In genomic region chr7:105978974-105979373, GRCh38 we compare ENCODE assay signal across 21 cellular contexts. TPM values are rescaled to one million over a fixed set of nuclear protein-coding genes. Genes with fewer than 3 reads are reported as not detected.
DNase-seq lines count a peak whose midpoint lies in the region; ATAC-seq, FAIRE-seq and TF ChIP-seq lines count a peak whose summit lies in the region.
"Had no signal": no experiment of that assay in that cellular context is flagged by ENCODE, and none has a peak within 500 bp of the region (broad histone marks: within the 10 kb centered on the region; RNA-seq: fewer than 3 reads in every experiment).

No MANE protein-coding gene starts in this region.

- H3K9ac ChIP-seq in HepG2 (ENCODE audit: insufficient read depth, low read depth, low read length) (no peak overlapping the region), H1 (replicated peaks in 1 of 4; ENCODE audit: extremely low read depth in 1 of 4, low read depth in 3 of 4, low read length in 3 of 4) (no peak overlapping the region)
- H3K9ac ChIP-seq: BLaER1 treated with 17β-estradiol and CSF1 and Interleukin-3, amounts not matched to agents 10 nM and 100 nM had no signal

- in situ Hi-C loops in HepG2 (cut with HindIII; ENCODE audit: extremely low pct_ligation_motif_present, low pct_unique_long_range_greater_than_20kb) = no loop called here

- H3K36me3 ChIP-seq in HepG2 (replicated peaks in 1 of 2; ENCODE audit: control insufficient read depth in 1 of 2, insufficient read depth in 2 of 2, low read length in 2 of 2) (no peaks in the 10 kb centered on the region), right lobe of liver (no peaks in the 10 kb centered on the region), H1 (ENCODE audit: control insufficient read depth in 2 of 4, insufficient read depth in 4 of 4, low read length in 3 of 4) (no peaks in the 10 kb centered on the region), testis (ENCODE audit: low read depth, missing control alignments) (no peaks in the 10 kb centered on the region)
- H3K36me3 ChIP-seq: BLaER1 treated with 17β-estradiol and CSF1 and Interleukin-3, amounts not matched to agents 10 nM and 100 nM had no signal

- H2AFZ ChIP-seq in HepG2 (ENCODE audit: low read length) (no peak overlapping the region), H1 (ENCODE audit: low read length) (no peak overlapping the region)

- no peaks in the 10 kb centered on the region for H3K27me3 ChIP-seq in HepG2 (ENCODE audit: control insufficient read depth in 1 of 2, insufficient read depth in 2 of 2, low read length in 2 of 2)
- no peaks in the 10 kb centered on the region for H3K27me3 ChIP-seq in right lobe of liver
- H3K27me3 ChIP-seq in H1 (replicated peaks in 1 of 4; ENCODE audit: control insufficient read depth in 3 of 4, extremely low read depth in 1 of 4, insufficient read depth in 3 of 4, low read length in 3 of 4) = no peaks in the 10 kb centered on the region
- no peaks in the 10 kb centered on the region for H3K27me3 ChIP-seq in testis
- H3K27me3 ChIP-seq: BLaER1 treated with 17β-estradiol and CSF1 and Interleukin-3, amounts not matched to agents 10 nM and 100 nM had no signal

- TF ChIP-seq RAD21 in HepG2 (CRISPR knock-in tag; IDR thresholded peaks at IDR 0.05) = no peak
- no peak for TF ChIP-seq RAD21 in H1 (IDR thresholded peaks at IDR 0.05 in 1 of 2, conservative IDR thresholded peaks at IDR 0.05 in 1 of 2; ENCODE audit: low read depth in 2 of 2, low read length in 2 of 2)

- WGBS in HepG2 (ENCODE audit: low lambda C conversion rate) = 75% methylated on average over 2 of the region's 2 CpGs
- 55% methylated on average over 1 of the region's 2 CpGs for WGBS in right lobe of liver (ENCODE audit: insufficient coverage, low coverage, low lambda C conversion rate, missing lambda C conversion rate)
- WGBS in H1 (ENCODE audit: extremely low coverage in 1 of 2, insufficient coverage in 1 of 2, insufficient read length in 1 of 2, insufficient replicate concordance in 2 of 2, low coverage in 1 of 2, low lambda C conversion rate in 2 of 2, missing lambda C conversion rate in 1 of 2), 2 experiments = 94% methylated on average over 2 of the region's 2 CpGs; no CpG with 5 or more reads in 1 of the 2 experiments
- 80 to 93% methylated on average over 2 of the region's 2 CpGs for WGBS in testis, 2 donors

- DNase-seq in HepG2 (ENCODE audit: low spot score) = no peak
- DNase-seq in right lobe of liver = no peak
- no peak for DNase-seq in H1 (ENCODE audit: low read depth in 1 of 2, low spot score in 2 of 2)
- DNase-seq in testis = no peak
- no peak for DNase-seq in NCI-H526 (lab: John Stamatoyannopoulos, UW)
- DNase-seq in activated gamma-delta T cell (lab: John Stamatoyannopoulos, UW) = no peak
- DNase-seq: AML-193; Caco-2; Calu3; CD4-positive, alpha-beta T cell; CD8-positive, alpha-beta T cell; DMS79 treated with DMSO at 0.1 percent for 48 hours; GF-D8 had no signal

- no peak for TF ChIP-seq POLR2A in HepG2 (IDR thresholded peaks at IDR 0.05; ENCODE audit: insufficient read depth in 1 of 2, low read depth in 2 of 2, low read length in 2 of 2)
- TF ChIP-seq POLR2A in right lobe of liver (IDR thresholded peaks at IDR 0.05) = no peak
- TF ChIP-seq POLR2A in H1 (IDR thresholded peaks at IDR 0.05; ENCODE audit: control extremely low read depth in 1 of 2, low read depth in 2 of 2, low read length in 2 of 2) = no peak
- TF ChIP-seq POLR2A in testis (IDR thresholded peaks at IDR 0.05) = no peak

- H3K9me3 ChIP-seq in HepG2 (ENCODE audit: low read length) (no peaks in the 10 kb centered on the region), right lobe of liver (no peaks in the 10 kb centered on the region), H1 (ENCODE audit: insufficient read depth in 2 of 2, low read depth in 1 of 2, low read length in 1 of 2) (no peaks in the 10 kb centered on the region), testis (no peaks in the 10 kb centered on the region)
- H3K9me3 ChIP-seq: A549; BLaER1 treated with 17β-estradiol and CSF1 and Interleukin-3, amounts not matched to agents 10 nM and 100 nM; Caco-2 had no signal

- H2AK5ac ChIP-seq in H1 (ENCODE audit: low read depth, low read length) = no peak overlapping the region; the same call in 1 of the 2 replicates

- H2BK5ac ChIP-seq in H1 (ENCODE audit: low read depth, low read length) = no peak overlapping the region

- FAIRE-seq in HepG2 (lab: Jason Lieb, UNC) = no peak
- FAIRE-seq in H1 (lab: Jason Lieb, UNC) = no peak
- FAIRE-seq: A549, D721Med, G401.6, GM12891, GM19239 had no signal

- no peak overlapping the region for H4K5ac ChIP-seq in H1 (ENCODE audit: insufficient read length, low read depth, low read length)

- H2BK120ac ChIP-seq in H1 (replicated peaks; ENCODE audit: low read depth, low read length) = no peak overlapping the region

- no peak overlapping the region for H4K91ac ChIP-seq in H1 (replicated peaks; ENCODE audit: insufficient read length, low read length)

- H2BK15ac ChIP-seq in H1 (ENCODE audit: low read length) = peak overlapping the region; percentile 37

- ATAC-seq in HepG2 = no peak
- ATAC-seq in right lobe of liver = no peak
- ATAC-seq: A549; CD8-positive, alpha-beta T cell had no signal

- intact Hi-C loops in HepG2 (cut with micrococcal nuclease; ENCODE audit: unreplicated experiment) = no loop called here
- intact Hi-C loops in right lobe of liver (cut with DNase I) = no loop called here
- intact Hi-C loops in testis (cut with DNase I; ENCODE audit: low total_unique reads) = no loop called here

- H2BK12ac ChIP-seq in H1 (ENCODE audit: low read depth, low read length) = no peak overlapping the region

- 0 out of 2 replicates have a peak overlapping the region, but pooled peaks have one; percentile 11 for H2BK20ac ChIP-seq in H1 (ENCODE audit: low read length)

- POLR2A ChIA-PET in HepG2 (lab: Yijun Ruan, JAX) = no interaction called here
- POLR2A ChIA-PET in H1 (lab: Charles Lee; ENCODE audit: partially characterized antibody) = interaction anchor here (1.5 kb wide), 1 partner anchor 11 kb away, joined by 3 read pairs; no protein-coding TSS in a partner anchor

- H3K79me2 ChIP-seq in HepG2 (ENCODE audit: insufficient read depth, low read length) = no peaks in the 10 kb centered on the region
- H3K79me2 ChIP-seq in H1 (ENCODE audit: control insufficient read depth in 1 of 2, insufficient read depth in 2 of 2, low read length in 2 of 2) = no peaks in the 10 kb centered on the region

- no peak overlapping the region for H3K56ac ChIP-seq in H1 (replicated peaks; ENCODE audit: insufficient read length, low read depth, low read length)

- TF ChIP-seq EP300 in HepG2 (IDR thresholded peaks at IDR 0.05; ENCODE audit: low read depth in 2 of 2, low read length in 2 of 2) (no peak), HepG2 (CRISPR knock-in tag; IDR thresholded peaks at IDR 0.05; ENCODE audit: borderline replicate concordance) (no peak), H1 (IDR thresholded peaks at IDR 0.05; ENCODE audit: borderline replicate concordance in 1 of 2, low read depth in 2 of 2, low read length in 2 of 2) (no peak)

- H4K8ac ChIP-seq in H1 (ENCODE audit: extremely low read depth, insufficient read depth, low read length) = no peak overlapping the region

- CTCF ChIA-PET in HepG2 (lab: Yijun Ruan, JAX; ENCODE audit: low intra/inter-chr PET ratio, low total read pairs) (no interaction called here), H1 (lab: Charles Lee; ENCODE audit: partially characterized antibody) (interaction anchor here (0.9 to 3.0 kb wide), 8 partner anchors 9 to 63 kb away, joined by 3 to 15 read pairs (median 6); no protein-coding TSS in a partner anchor)

- no peak for TF ChIP-seq CTCF in HepG2 (CRISPR knock-in tag; IDR thresholded peaks at IDR 0.05)
- TF ChIP-seq CTCF in right lobe of liver (IDR thresholded peaks at IDR 0.05) = no peak
- TF ChIP-seq CTCF in H1 (IDR thresholded peaks at IDR 0.05; ENCODE audit: control extremely low read depth in 1 of 3, insufficient read depth in 1 of 3, low read depth in 1 of 3, low read length in 3 of 3) = no peak
- no peak for TF ChIP-seq CTCF in testis (IDR thresholded peaks at IDR 0.05)

- no peak overlapping the region for H3K18ac ChIP-seq in H1 (ENCODE audit: extremely low read depth, low read length)

- H3K4me2 ChIP-seq in HepG2 (ENCODE audit: low read depth, low read length) (no peak overlapping the region), H1 (ENCODE audit: insufficient read depth in 1 of 2, low read depth in 2 of 2, low read length in 2 of 2) (no peak overlapping the region)
- H3K4me2 ChIP-seq: A549; BLaER1 treated with 17β-estradiol and CSF1 and Interleukin-3, amounts not matched to agents 10 nM and 100 nM had no signal

- H3K23ac ChIP-seq in H1 (ENCODE audit: insufficient read length) = no peak overlapping the region

- H3K79me1 ChIP-seq in H1 (ENCODE audit: low read depth, low read length) = no peaks in the 10 kb centered on the region

- H4K20me1 ChIP-seq in HepG2 (ENCODE audit: insufficient read depth, low read length) (no peaks in the 10 kb centered on the region), H1 (replicated peaks in 1 of 2; ENCODE audit: control insufficient read depth in 1 of 2, insufficient read depth in 2 of 2, low read length in 2 of 2) (no peaks in the 10 kb centered on the region)
- H4K20me1 ChIP-seq: BLaER1 treated with 17β-estradiol and CSF1 and Interleukin-3, amounts not matched to agents 10 nM and 100 nM had no signal

- H3K14ac ChIP-seq in H1 (ENCODE audit: insufficient read length) = no peak overlapping the region

- H3K4ac ChIP-seq in H1 (replicated peaks; ENCODE audit: insufficient read length, low read depth, low read length) = no peak overlapping the region

- no TSS peak for BruUV-seq in HepG2 (replicated peaks; lab: Mats Ljungman, UMichigan)

- H3K27ac ChIP-seq in HepG2 (ENCODE audit: extremely low read length, insufficient read depth, low read length) = no peak overlapping the region
- no peak overlapping the region for H3K27ac ChIP-seq in right lobe of liver
- H3K27ac ChIP-seq in H1 (ENCODE audit: low read depth, low read length) = no peak overlapping the region
- H3K27ac ChIP-seq in testis = peak overlapping the region; percentile 23 to 57
- H3K27ac ChIP-seq: 22Rv1; A549; BLaER1 treated with 17β-estradiol and CSF1 and Interleukin-3, amounts not matched to agents 10 nM and 100 nM; C4-2B had no signal

- H3K4me1 ChIP-seq in HepG2 (ENCODE audit: insufficient read depth, low read length) = no peaks in the 10 kb centered on the region
- H3K4me1 ChIP-seq in right lobe of liver = no peaks in the 10 kb centered on the region
- peaks cover 4 to 18% (median 11%) of the 10 kb centered on the region in 4 experiments for H3K4me1 ChIP-seq in H1 (replicated peaks in 1 of 4; ENCODE audit: control insufficient read depth in 3 of 4, insufficient read depth in 4 of 4, low read length in 3 of 4)
- H3K4me1 ChIP-seq in testis = peaks cover 28% of the 10 kb centered on the region
- H3K4me1 ChIP-seq: A549; BLaER1 treated with 17β-estradiol and CSF1 and Interleukin-3, amounts not matched to agents 10 nM and 100 nM; Caco-2 had no signal

- H3K23me2 ChIP-seq in H1 (ENCODE audit: low read depth, low read length) = no peaks in the 10 kb centered on the region; the same call in 1 of the 2 replicates

- H3K4me3 ChIP-seq in HepG2 (replicated peaks in 1 of 3; ENCODE audit: insufficient read depth in 1 of 3, low read depth in 2 of 3, low read length in 3 of 3) = no peak overlapping the region
- no peak overlapping the region for H3K4me3 ChIP-seq in right lobe of liver
- no peak overlapping the region for H3K4me3 ChIP-seq in H1 (ENCODE audit: extremely low read depth in 1 of 4, insufficient read depth in 2 of 4, low read depth in 3 of 4, low read length in 4 of 4)
- no peak overlapping the region for H3K4me3 ChIP-seq in testis
- H3K4me3 ChIP-seq: A549; BLaER1 treated with 17β-estradiol and CSF1 and Interleukin-3, amounts not matched to agents 10 nM and 100 nM had no signal

RNA-seq across cellular contexts. Expression of gene CDHR3, which starts 15.9 kb away (rescaled TPM):
- total RNA-seq in HepG2 (2016; rRNA removed; fragmentation: Illumina TruSeq; extraction: Trizol) (8.2 and 11.8 TPM in 2 replicates), right lobe of liver (1 to 10 TPM; 3.6 to 8.6 (median 4.5) TPM), testis (1 to 10 TPM; 3.8 to 7.5 TPM)
- total RNA-seq in HepG2 (2016; cell fraction: cytosol; rRNA removed; fragmentation: Illumina TruSeq; extraction: Trizol; ENCODE audit: low read depth) = 12.8 and 13.7 TPM in 2 replicates
- 7.2 and 11.7 TPM in 2 replicates for total RNA-seq in HepG2 (2016; cell fraction: insoluble cytoplasmic fraction; rRNA removed; fragmentation: Illumina TruSeq; extraction: Trizol)
- 15.8 and 18.0 TPM in 2 replicates for total RNA-seq in HepG2 (2016; cell fraction: membrane; rRNA removed; fragmentation: Illumina TruSeq; extraction: Trizol)
- 32.7 and 38.3 TPM in 2 replicates for total RNA-seq in HepG2 (2016; cell fraction: nucleus; rRNA removed; fragmentation: Illumina TruSeq; extraction: Trizol)
- polyA plus RNA-seq in HepG2 (2011; rRNA removed) (6.5 and 8.5 TPM in 2 replicates), H1 (2011; rRNA removed) (6.8 and 8.0 TPM in 2 replicates), testis (ENCODE audit: insufficient read depth, low read depth, low replicate concordance) (8.5 TPM)
- 5.2 and 5.9 TPM in 2 replicates for polyA plus RNA-seq in HepG2 (2011; cell fraction: cytosol; rRNA removed)
- polyA plus RNA-seq in HepG2 (2011; cell fraction: nucleus; rRNA removed) = 20.4 and 24.1 TPM in 2 replicates
- polyA plus RNA-seq in HepG2 (2012) = 7.1 and 8.1 TPM in 2 replicates
- 10.9 and 11.4 TPM in 2 replicates for polyA plus RNA-seq in HepG2 (2016; cell fraction: cytosol; fragmentation: Illumina TruSeq; extraction: Trizol; ENCODE audit: low read depth)
- 7.0 and 7.8 TPM in 2 replicates for polyA plus RNA-seq in HepG2 (2016; cell fraction: insoluble cytoplasmic fraction; fragmentation: Illumina TruSeq; extraction: Trizol; ENCODE audit: low read depth)
- 10.8 and 12.6 TPM in 2 replicates for polyA plus RNA-seq in HepG2 (2016; cell fraction: membrane; fragmentation: Illumina TruSeq; extraction: Trizol; ENCODE audit: low read depth)
- polyA plus RNA-seq in HepG2 (2016; cell fraction: nucleus; fragmentation: Illumina TruSeq; extraction: Trizol; ENCODE audit: insufficient read depth, low read depth) = 26.2 and 34.5 TPM in 2 replicates
- 2.5 and 8.1 TPM in 2 replicates for polyA minus RNA-seq in HepG2 (2011; rRNA and poly(A)+ RNA removed; ENCODE audit: low replicate concordance)
- 3.3 and 4.7 TPM in 2 replicates for polyA minus RNA-seq in HepG2 (2011; cell fraction: cytosol; rRNA and poly(A)+ RNA removed)
- polyA minus RNA-seq in HepG2 (2011; cell fraction: nucleus; rRNA and poly(A)+ RNA removed) = 54.2 and 68.8 TPM in 2 replicates
- total RNA-seq in H1 (2021; fragmentation: NEBNext Ultra II Directional; extraction: Animal tissue kit (Norgen Biotek cat#: 25700)) = 5.9 and 6.4 TPM in 2 replicates
- polyA plus RNA-seq in H1 (2011; cell fraction: cytosol; rRNA removed) = 7.8 TPM
- polyA plus RNA-seq in H1 (2011; cell fraction: nucleus; rRNA removed) = 16.2 TPM
- polyA plus RNA-seq in H1 (2012, experiment 1 of 2) = 6.7 to 8.7 TPM (median 8.4 TPM) in 4 replicates
- 2.2 TPM for polyA plus RNA-seq in H1 (2012, experiment 2 of 2)
- 4.2 TPM for polyA plus RNA-seq in H1 (2013, experiment 1 of 2)
- polyA plus RNA-seq in H1 (2013, experiment 2 of 2) = 5.1 TPM
- 7.2 and 13.7 TPM in 2 replicates for polyA minus RNA-seq in H1 (2011; rRNA and poly(A)+ RNA removed)
- 5.9 TPM for polyA minus RNA-seq in H1 (2011; cell fraction: cytosol; rRNA and poly(A)+ RNA removed)
- 24.5 TPM for polyA minus RNA-seq in H1 (2011; cell fraction: nucleus; rRNA and poly(A)+ RNA removed)

Comparison
In these comparisons a context has a peak if more than half of its experiments do, and no peak if none do; other contexts are left out.
1. H3K27ac ChIP-seq: peak in testis (2 of 2); none in HepG2 (single experiment), right lobe of liver (0 of 3) and H1 (single experiment).
2. Of the 41 proteins assayed by ChIP-seq in both HepG2 and H1: peak only in HepG2: none; only in H1: KDM1A; in both: none; in neither: 40.